Comparison of ENCODE assay signal across 15 cellular contexts in genomic region chr3:49024449-49024848, GRCh38. TPM values are rescaled to one million over a fixed set of nuclear protein-coding genes. Genes with fewer than 3 reads are reported as not detected.
DNase-seq lines count a peak whose midpoint lies in the region; ATAC-seq and TF ChIP-seq lines count a peak whose summit lies in the region.
"Had no signal": no experiment of that assay in that cellular context is flagged by ENCODE, and none has a peak within 500 bp of the region (broad histone marks: within the 10 kb centered on the region; RNA-seq: fewer than 3 reads in every experiment).

No MANE protein-coding gene starts in this region.

- H4K8ac ChIP-seq in mesenchymal stem cell (ENCODE audit: low read length), result no peak overlapping the region

- H3K4me1 ChIP-seq in mesenchymal stem cell (ENCODE audit: control insufficient read depth, insufficient read depth, low read depth, low read length), result peaks cover 26% of the 10 kb centered on the region

- peak; percentile 29 for TF ChIP-seq POLR2A in GM19099 (IDR thresholded peaks at IDR 0.05; ENCODE audit: extremely low read depth, insufficient read length, low read depth)

- 98% methylated on average over 5 of the region's 5 CpGs for WGBS in mesenchymal stem cell

- peaks cover 57 to 63% of the 10 kb centered on the region in 2 experiments for H3K36me3 ChIP-seq in mesenchymal stem cell (ENCODE audit: control insufficient read depth in 1 of 2, insufficient read depth in 2 of 2, low read depth in 1 of 2, low read length in 2 of 2)

- no peak overlapping the region for H4K91ac ChIP-seq in mesenchymal stem cell (ENCODE audit: low read length)

- ATAC-seq in activated T-helper 17 cell treated with anti-CD3 and anti-CD28 coated beads, Interleukin-2, amount 50 U/mL, for 72 hours (replicated peaks), result no peak
- ATAC-seq in GM21423 (IDR thresholded peaks at IDR 0.05; ENCODE audit: unreplicated experiment), result no peak
- ATAC-seq: naive thymus-derived CD4-positive, alpha-beta T cell; T-cell had no signal

- H3K14ac ChIP-seq in mesenchymal stem cell (ENCODE audit: low read length in 2 of 2), result no peak overlapping the region

- no peak for TF ChIP-seq CTCF in 22Rv1 (IDR thresholded peaks at IDR 0.05)

- H3K27me3 Mint-ChIP-seq in activated T-helper 17 cell treated with anti-CD3 and anti-CD28 coated beads, Interleukin-2, amount 50 U/mL, for 72 hours, result no peaks in the 10 kb centered on the region
- H3K27me3 Mint-ChIP-seq: T-cell had no signal

- H3K27ac ChIP-seq in 22Rv1 (peak overlapping the region; percentile 98), mesenchymal stem cell (ENCODE audit: low read length, poor library complexity, severe bottlenecking) (no peak overlapping the region)
- H3K27ac ChIP-seq: tibial nerve had no signal

- DNase-seq in mesenchymal stem cell, result no peak
- no peak for DNase-seq in head of caudate nucleus
- DNase-seq: activated CD4-positive, alpha-beta T cell treated with anti-CD3 and anti-CD28 coated beads for 1 hour; DMS153; effector CD4-positive, alpha-beta T cell; MG63; naive thymus-derived CD4-positive, alpha-beta T cell; NCI-H2029 treated with DMSO at 0.1 percent for 48 hours; NCI-H526 treated with DMSO at 0.1 percent for 48 hours; T-cell had no signal

- no peak overlapping the region for H3K4me3 ChIP-seq in mesenchymal stem cell (ENCODE audit: insufficient read depth in 1 of 2, low read depth in 1 of 2, low read length in 2 of 2)
- H3K4me3 ChIP-seq: MG63, tibial nerve had no signal

- no peaks in the 10 kb centered on the region for H3K9me3 Mint-ChIP-seq in activated T-helper 17 cell treated with anti-CD3 and anti-CD28 coated beads, Interleukin-2, amount 50 U/mL, for 72 hours
- H3K9me3 Mint-ChIP-seq: T-cell had no signal

- no peaks in the 10 kb centered on the region for H3K27me3 ChIP-seq in mesenchymal stem cell (ENCODE audit: control insufficient read depth in 1 of 2, insufficient read depth in 1 of 2, low read length in 2 of 2)
- H3K27me3 ChIP-seq: MG63, tibial nerve had no signal

- H3K36me3 Mint-ChIP-seq in activated T-helper 17 cell treated with anti-CD3 and anti-CD28 coated beads, Interleukin-2, amount 50 U/mL, for 72 hours (ENCODE audit: low read depth), result peaks cover 79% of the 10 kb centered on the region

- H3K9me3 ChIP-seq in mesenchymal stem cell (ENCODE audit: control insufficient read depth, low read length), result no peaks in the 10 kb centered on the region
- H3K9me3 ChIP-seq: MG63, tibial nerve had no signal

- H3K4me1 Mint-ChIP-seq in activated T-helper 17 cell treated with anti-CD3 and anti-CD28 coated beads, Interleukin-2, amount 50 U/mL, for 72 hours, result peaks cover 32% of the 10 kb centered on the region

- no peak overlapping the region for H2BK12ac ChIP-seq in mesenchymal stem cell (ENCODE audit: low read length in 2 of 2)

- intact Hi-C loops in head of caudate nucleus (cut with DNase I), result loop anchor here (5.0 to 10.0 kb wide), 3 partner anchors 37 to 390 kb away; partner anchors contain the start of genes QRICH1, RHOA and TCTA

- no peak overlapping the region for H2BK5ac ChIP-seq in mesenchymal stem cell (ENCODE audit: low read depth, low read length, poor library complexity, severe bottlenecking)

- H2AFZ ChIP-seq in mesenchymal stem cell (ENCODE audit: low read depth, low read length), result no peak overlapping the region

- H3K4me3 Mint-ChIP-seq in activated T-helper 17 cell treated with anti-CD3 and anti-CD28 coated beads, Interleukin-2, amount 50 U/mL, for 72 hours, result peak overlapping the region; percentile 90

- no peak overlapping the region for H3K27ac Mint-ChIP-seq in activated T-helper 17 cell treated with anti-CD3 and anti-CD28 coated beads, Interleukin-2, amount 50 U/mL, for 72 hours

- no peak overlapping the region for H3K4ac ChIP-seq in mesenchymal stem cell (ENCODE audit: low read depth in 1 of 2, low read length in 2 of 2)

- no peak overlapping the region for H3K4me2 ChIP-seq in mesenchymal stem cell (ENCODE audit: low read length, poor library complexity, severe bottlenecking)

- peaks cover 26% of the 10 kb centered on the region for H3K79me1 ChIP-seq in mesenchymal stem cell (replicated peaks; ENCODE audit: low read length, poor library complexity, severe bottlenecking)

- H3K9ac ChIP-seq in mesenchymal stem cell (ENCODE audit: low read length), result no peak overlapping the region

- no peak overlapping the region for H3K23ac ChIP-seq in mesenchymal stem cell (ENCODE audit: low read length in 2 of 2)

- no peak overlapping the region for H2AK5ac ChIP-seq in mesenchymal stem cell (ENCODE audit: low read length, severe bottlenecking)

- H2BK120ac ChIP-seq in mesenchymal stem cell (ENCODE audit: low read depth, low read length), result no peak overlapping the region

- H3K18ac ChIP-seq in mesenchymal stem cell (ENCODE audit: low read depth in 1 of 2, low read length in 2 of 2), result no peak overlapping the region

- no peak overlapping the region for H2BK15ac ChIP-seq in mesenchymal stem cell (ENCODE audit: low read depth, poor library complexity, severe bottlenecking)

RNA-seq across cellular contexts. Expression of gene NDUFAF3, which starts 2.5 kb away (rescaled TPM):
- 10 to 100 TPM; 40.6 to 56.7 TPM for total RNA-seq in activated T-helper 17 cell treated with anti-CD3 and anti-CD28 coated beads, Interleukin-2, amount 50 U/mL, for 72 hours
- polyA plus RNA-seq in mesenchymal stem cell (2013, experiment 1 of 2), result 113 TPM
- polyA plus RNA-seq in mesenchymal stem cell (2013, experiment 2 of 2), result 116 TPM

RNA-seq across cellular contexts. Expression of gene IMPDH2, which starts 4.7 kb away (rescaled TPM):
- total RNA-seq in activated T-helper 17 cell treated with anti-CD3 and anti-CD28 coated beads, Interleukin-2, amount 50 U/mL, for 72 hours, result 100 to 1,000 TPM; 460 to 479 TPM
- polyA plus RNA-seq in mesenchymal stem cell (2013, experiment 1 of 2), result 136 TPM
- 134 TPM for polyA plus RNA-seq in mesenchymal stem cell (2013, experiment 2 of 2)

RNA-seq across cellular contexts. Expression of gene DALRD3, which starts 6.1 kb away (rescaled TPM):
- 10 to 100 TPM; 20.9 to 21.2 TPM for total RNA-seq in activated T-helper 17 cell treated with anti-CD3 and anti-CD28 coated beads, Interleukin-2, amount 50 U/mL, for 72 hours
- polyA plus RNA-seq in mesenchymal stem cell (2013, experiment 1 of 2), result 35.4 TPM
- 34.8 TPM for polyA plus RNA-seq in mesenchymal stem cell (2013, experiment 2 of 2)

RNA-seq across cellular contexts. Expression of gene WDR6, which starts 17.3 kb away (rescaled TPM):
- 100 to 1,000 TPM; 154 to 208 TPM for total RNA-seq in activated T-helper 17 cell treated with anti-CD3 and anti-CD28 coated beads, Interleukin-2, amount 50 U/mL, for 72 hours
- 54.8 TPM for polyA plus RNA-seq in mesenchymal stem cell (2013, experiment 1 of 2)
- 51.7 TPM for polyA plus RNA-seq in mesenchymal stem cell (2013, experiment 2 of 2)

RNA-seq across cellular contexts. Expression of gene P4HTM, which starts 34.4 kb away (rescaled TPM):
- 10 to 100 TPM; 32.2 to 44.9 TPM for total RNA-seq in activated T-helper 17 cell treated with anti-CD3 and anti-CD28 coated beads, Interleukin-2, amount 50 U/mL, for 72 hours
- polyA plus RNA-seq in mesenchymal stem cell (2013, experiment 1 of 2), result 19.1 TPM
- polyA plus RNA-seq in mesenchymal stem cell (2013, experiment 2 of 2), result 19.3 TPM
